ENCODE assay signal across 18 cellular contexts in genomic region chr18:24968233-24968775, GRCh38.
DNase-seq lines count a peak whose midpoint lies in the region; ATAC-seq, FAIRE-seq and TF ChIP-seq lines count a peak whose summit lies in the region.
"Had no signal": no experiment of that assay in that cellular context is flagged by ENCODE, and none has a peak within 500 bp of the region (broad histone marks: within the 10 kb centered on the region; RNA-seq: fewer than 3 reads in every experiment).

No MANE protein-coding gene starts in this region.

- no peak overlapping the region for H3K4ac ChIP-seq in mesenchymal stem cell (ENCODE audit: low read depth in 1 of 2, low read length in 2 of 2)

- intact Hi-C loops in sigmoid colon (cut with DNase I) = no loop called here

- no peak for TF ChIP-seq POLR2A in sigmoid colon (IDR thresholded peaks at IDR 0.05)

- H2AK5ac ChIP-seq in mesenchymal stem cell (ENCODE audit: low read length, severe bottlenecking) = no peak overlapping the region

- H3K23ac ChIP-seq in mesenchymal stem cell (ENCODE audit: low read length in 2 of 2) = no peak overlapping the region

- H4K8ac ChIP-seq in mesenchymal stem cell (ENCODE audit: low read length) = no peak overlapping the region

- DNase-seq in AG08395 (ENCODE audit: low spot score) (peak; percentile 84), GM04503 (ENCODE audit: low read depth) (peak; percentile 81), astrocyte (ENCODE audit: low read depth) (no peak), mesenchymal stem cell (no peak), foreskin keratinocyte (no peak), sigmoid colon (no peak), NCI-H2227 (lab: John Stamatoyannopoulos, UW; ENCODE audit: unreplicated experiment) (no peak)
- DNase-seq: 8988T, DMS79, NCI-H1694 treated with DMSO at 0.1 percent for 48 hours, NCI-H2227 treated with DMSO at 0.1 percent for 48 hours, NCI-H524 treated with DMSO at 0.1 percent for 48 hours, SHP77 treated with DMSO at 0.1 percent for 48 hours had no signal

- TF ChIP-seq CTCF in astrocyte (IDR thresholded peaks at IDR 0.05; ENCODE audit: insufficient read depth, low read depth, low read length) (no peak), foreskin keratinocyte (conservative IDR thresholded peaks at IDR 0.05) (no peak), sigmoid colon (IDR thresholded peaks at IDR 0.05) (no peak)

- H4K91ac ChIP-seq in mesenchymal stem cell (ENCODE audit: low read length) = no peak overlapping the region

- no peak overlapping the region for H2BK120ac ChIP-seq in mesenchymal stem cell (ENCODE audit: low read depth, low read length)

- WGBS in mesenchymal stem cell = 86% methylated on average over 3 of the region's 3 CpGs
- WGBS in sigmoid colon, 2 donors = 87 to 91% methylated on average over 3 of the region's 3 CpGs

- no peak overlapping the region for H2BK15ac ChIP-seq in mesenchymal stem cell (ENCODE audit: low read depth, poor library complexity, severe bottlenecking)

- H3K18ac ChIP-seq in mesenchymal stem cell (ENCODE audit: low read depth in 1 of 2, low read length in 2 of 2) = no peak overlapping the region

- H2BK5ac ChIP-seq in mesenchymal stem cell (ENCODE audit: low read depth, low read length, poor library complexity, severe bottlenecking) = no peak overlapping the region

- no peak overlapping the region for H3K14ac ChIP-seq in mesenchymal stem cell (ENCODE audit: low read length in 2 of 2)

- H3K4me1 ChIP-seq in astrocyte (ENCODE audit: insufficient read depth, low read length) (no peaks in the 10 kb centered on the region), mesenchymal stem cell (ENCODE audit: control insufficient read depth, insufficient read depth, low read depth, low read length) (no peaks in the 10 kb centered on the region), foreskin keratinocyte (no peaks in the 10 kb centered on the region), sigmoid colon (no peaks in the 10 kb centered on the region)
- H3K4me1 ChIP-seq: HAP-1 had no signal

- H4K20me1 ChIP-seq in astrocyte (ENCODE audit: insufficient read depth, low read length) = no peaks in the 10 kb centered on the region

- H3K9me3 Mint-ChIP-seq in astrocyte (ENCODE audit: unreplicated experiment) = peaks cover 1% of the 10 kb centered on the region

- H3K4me3 ChIP-seq in astrocyte (ENCODE audit: insufficient read depth, low read depth, low read length) (no peak overlapping the region), mesenchymal stem cell (ENCODE audit: insufficient read depth in 1 of 2, low read depth in 1 of 2, low read length in 2 of 2) (no peak overlapping the region), sigmoid colon (no peak overlapping the region)
- H3K4me3 ChIP-seq: GM12878, HAP-1, K562 had no signal

- H3K9me3 ChIP-seq in astrocyte (ENCODE audit: insufficient read depth, low read depth, low read length) = no peaks in the 10 kb centered on the region
- peaks cover 6% of the 10 kb centered on the region for H3K9me3 ChIP-seq in mesenchymal stem cell (ENCODE audit: control insufficient read depth, low read length)
- no peaks in the 10 kb centered on the region for H3K9me3 ChIP-seq in sigmoid colon
- H3K9me3 ChIP-seq: HAP-1 had no signal

- H3K27ac ChIP-seq in astrocyte (ENCODE audit: low read depth, low read length) (no peak overlapping the region), mesenchymal stem cell (ENCODE audit: low read length, poor library complexity, severe bottlenecking) (no peak overlapping the region), foreskin keratinocyte (no peak overlapping the region), sigmoid colon (no peak overlapping the region)
- H3K27ac ChIP-seq: C4-2B had no signal

- no peaks in the 10 kb centered on the region for H3K4me1 Mint-ChIP-seq in astrocyte (ENCODE audit: low read depth, unreplicated experiment)

- H3K27me3 Mint-ChIP-seq in astrocyte (ENCODE audit: low read depth, unreplicated experiment) = peaks cover 2% of the 10 kb centered on the region

- no peak overlapping the region for H3K4me2 ChIP-seq in astrocyte (ENCODE audit: low read length)
- H3K4me2 ChIP-seq in mesenchymal stem cell (ENCODE audit: low read length, poor library complexity, severe bottlenecking) = no peak overlapping the region

- no peak overlapping the region for H3K4me3 Mint-ChIP-seq in astrocyte (ENCODE audit: unreplicated experiment)

- no peak overlapping the region for H3K9ac ChIP-seq in astrocyte (ENCODE audit: low read length)
- peak overlapping the region; percentile 18 for H3K9ac ChIP-seq in mesenchymal stem cell (ENCODE audit: low read length)

- no peak overlapping the region for H2AFZ ChIP-seq in astrocyte (ENCODE audit: low read depth, low read length)
- no peak overlapping the region for H2AFZ ChIP-seq in mesenchymal stem cell (ENCODE audit: low read depth, low read length)

- H3K27me3 ChIP-seq in astrocyte (ENCODE audit: insufficient read depth, low read length) (no peaks in the 10 kb centered on the region), mesenchymal stem cell (ENCODE audit: control insufficient read depth in 1 of 2, insufficient read depth in 1 of 2, low read length in 2 of 2) (no peaks in the 10 kb centered on the region), foreskin keratinocyte (no peaks in the 10 kb centered on the region), sigmoid colon (no peaks in the 10 kb centered on the region)

- ATAC-seq in foreskin keratinocyte = no peak
- no peak for ATAC-seq in HG02763 (IDR thresholded peaks at IDR 0.05; ENCODE audit: unreplicated experiment)
- ATAC-seq: GM12878, K562 had no signal

- peak; percentile 37 for FAIRE-seq in astrocyte (lab: Jason Lieb, UNC)
- FAIRE-seq: GM12878, K562 had no signal

- TF ChIP-seq EP300 in sigmoid colon (IDR thresholded peaks at IDR 0.05) = no peak

- H3K36me3 ChIP-seq in astrocyte (ENCODE audit: insufficient read depth, low read length) = no peaks in the 10 kb centered on the region
- no peaks in the 10 kb centered on the region for H3K36me3 ChIP-seq in mesenchymal stem cell (ENCODE audit: control insufficient read depth in 1 of 2, insufficient read depth in 2 of 2, low read depth in 1 of 2, low read length in 2 of 2)
- no peaks in the 10 kb centered on the region for H3K36me3 ChIP-seq in sigmoid colon
- H3K36me3 ChIP-seq: HAP-1 had no signal

- H3K79me1 ChIP-seq in mesenchymal stem cell (replicated peaks; ENCODE audit: low read length, poor library complexity, severe bottlenecking) = no peaks in the 10 kb centered on the region

- no peak overlapping the region for H3K27ac Mint-ChIP-seq in astrocyte (ENCODE audit: unreplicated experiment)

- H2BK12ac ChIP-seq in mesenchymal stem cell (ENCODE audit: low read length in 2 of 2) = no peak overlapping the region

- no peaks in the 10 kb centered on the region for H3K36me3 Mint-ChIP-seq in astrocyte (ENCODE audit: low read depth, unreplicated experiment)

- no peaks in the 10 kb centered on the region for H3K79me2 ChIP-seq in astrocyte (ENCODE audit: insufficient read depth, low read length)

Comparison
In these comparisons a context has a peak if more than half of its experiments do, and no peak if none do; other contexts are left out.
1. DNase-seq: peak in AG08395 (single experiment) and GM04503 (single experiment); none in astrocyte (single experiment), mesenchymal stem cell (single experiment), foreskin keratinocyte (0 of 2), sigmoid colon (single experiment) and NCI-H2227 (single experiment).